Comparison of ENCODE assay signal across 8 cellular contexts in the genomic region with DNA sequence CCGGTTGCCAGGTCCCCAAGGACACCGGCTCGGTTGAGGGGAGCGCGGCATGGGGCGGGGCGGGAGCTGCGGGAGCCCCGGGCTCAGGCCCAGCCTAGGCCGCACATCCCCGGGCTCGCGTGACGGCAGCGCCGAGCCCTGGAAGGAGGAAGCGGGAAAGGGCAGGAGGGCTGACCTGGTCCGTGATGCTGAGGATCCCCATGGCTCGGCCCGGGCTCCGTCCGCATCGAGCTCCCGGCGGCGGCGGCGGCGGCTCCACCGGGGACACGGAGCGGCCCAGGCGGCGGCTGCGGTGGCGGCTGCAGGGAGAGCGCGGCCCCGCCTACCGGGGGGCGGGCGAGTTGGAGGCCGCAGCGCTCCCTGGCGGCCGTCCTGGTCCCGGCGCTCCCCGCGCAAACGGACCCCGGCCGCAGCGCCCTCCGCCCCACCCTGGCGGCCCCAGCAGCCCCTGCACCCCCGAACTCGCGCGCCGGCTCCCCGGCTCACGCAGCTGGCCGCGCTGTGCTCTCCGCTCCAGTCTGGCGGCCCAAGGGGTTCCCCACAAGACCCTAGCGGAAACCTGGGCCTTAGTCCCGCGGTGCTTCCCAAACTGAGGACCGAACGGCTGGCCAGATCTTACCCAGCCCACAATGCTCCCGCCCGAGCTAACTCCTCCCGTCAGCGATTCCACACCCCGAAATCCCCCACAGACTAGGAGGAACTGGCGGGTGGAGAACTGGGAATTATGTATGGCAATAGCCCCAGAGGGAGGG. TPM values are rescaled to one million over a fixed set of nuclear protein-coding genes. Genes with fewer than 3 reads are reported as not detected.
A peak's percentile ranks its signal among the peaks of the same experiment; 100 is the strongest.
DNase-seq lines count a peak whose midpoint lies in the region; ATAC-seq and TF ChIP-seq lines count a peak whose summit lies in the region.

A gene (minus strand): TSS at position 317 of the 752 bp plus-strand sequence. CDS start 115 bp downstream, at position 202.

- WGBS in stomach, 5 donors, result 0 to 1% (median 0%) methylated on average over 11 to 78 of the region's 78 CpGs

- H3K4me1 ChIP-seq in KMS-11 (ENCODE audit: low read depth, poor library complexity, severe bottlenecking) (peaks cover 12% of the 10 kb centered on the region), stomach (peaks cover 16 to 31% (median 28%) of the 10 kb centered on the region in 4 donors)

- H3K4me1 Mint-ChIP-seq in neural crest cell, result peaks cover 25% of the 10 kb centered on the region

- peak within 1 kb of the TSS; percentile 91 for H3K4me2 ChIP-seq in KMS-11

- H3K9ac ChIP-seq in KMS-11, result peak within 1 kb of the TSS; percentile 74

- peaks cover 14% of the 10 kb centered on the region for H3K79me2 ChIP-seq in KMS-11 (ENCODE audit: insufficient read depth, low read depth)

- intact Hi-C loops in stomach (cut with DNase I; ENCODE audit: low total_unique reads), result no loop called here

- H3K4me3 ChIP-seq in KMS-11 (IDR thresholded peaks at IDR 0.05; ENCODE audit: insufficient read depth, low read depth, low read length), result peak within 1 kb of the TSS; percentile 85
- H3K4me3 ChIP-seq in fibroblast of villous mesenchyme (ENCODE audit: low read depth, low read length), result peak within 1 kb of the TSS; percentile 72
- H3K4me3 ChIP-seq in stomach, result peak within 1 kb of the TSS; percentile 79 to 98 (median 95)

- H2AFZ ChIP-seq in KMS-11 (ENCODE audit: low read depth), result peak within 1 kb of the TSS; percentile 100

- H3K9me3 Mint-ChIP-seq in neural crest cell, result no peaks in the 10 kb centered on the region

- peak within 1 kb of the TSS; percentile 48 for H3K27ac ChIP-seq in KMS-11
- peak within 1 kb of the TSS; percentile 83 to 91 (median 88) for H3K27ac ChIP-seq in stomach

- H3K9me3 ChIP-seq in stomach, result no peaks in the 10 kb centered on the region

- no peaks in the 10 kb centered on the region for H3K27me3 ChIP-seq in KMS-11 (ENCODE audit: insufficient read depth, low read depth)
- no peaks in the 10 kb centered on the region for H3K27me3 ChIP-seq in stomach

- H3K27me3 Mint-ChIP-seq in neural crest cell (ENCODE audit: low read depth), result no peaks in the 10 kb centered on the region

- peaks cover 8% of the 10 kb centered on the region for H3K36me3 Mint-ChIP-seq in neural crest cell (ENCODE audit: low read depth)

- H3K4me3 Mint-ChIP-seq in neural crest cell, result peak within 1 kb of the TSS; percentile 94

- no peak for TF ChIP-seq EP300 in stomach (IDR thresholded peaks at IDR 0.05)

- no peaks in the 10 kb centered on the region for H4K20me1 ChIP-seq in KMS-11 (ENCODE audit: insufficient read depth)

- peak; percentile 93 for ATAC-seq in GM21723 (IDR thresholded peaks at IDR 0.05; ENCODE audit: unreplicated experiment)

- peak within 1 kb of the TSS; percentile 93 for H3K27ac Mint-ChIP-seq in neural crest cell (ENCODE audit: unreplicated experiment)

- peaks cover 7% of the 10 kb centered on the region; the same call in 1 of the 2 replicates for H3K36me3 ChIP-seq in KMS-11 (ENCODE audit: insufficient read depth)
- H3K36me3 ChIP-seq in stomach, result peaks cover 27 to 32% (median 30%) of the 10 kb centered on the region in 4 donors

- no peak for TF ChIP-seq POLR2A in stomach (IDR thresholded peaks at IDR 0.05)

- DNase-seq in ELF-1 (ENCODE audit: low read depth, low spot score), result peak; percentile 77
- peak; percentile 88 for DNase-seq in RPMI8226
- DNase-seq in activated effector memory CD4-positive, alpha-beta T cell treated with Interleukin-2 at 50 U/mL for 16 hours, result peak; percentile 74
- DNase-seq in fibroblast of villous mesenchyme (ENCODE audit: low read depth), result peak; percentile 65
- peak; percentile 74 for DNase-seq in neural crest cell (ENCODE audit: low read depth, low spot score)
- DNase-seq in stomach, result peak; percentile 78

- TF ChIP-seq CTCF in KMS-11 (conservative IDR thresholded peaks at IDR 0.05; ENCODE audit: low read depth, low read length) (peak; percentile 90), fibroblast of villous mesenchyme (IDR thresholded peaks at IDR 0.05; ENCODE audit: insufficient read depth, low read depth, low read length) (peak; percentile 41), neural crest cell (conservative IDR thresholded peaks at IDR 0.05) (peak; percentile 84), stomach (IDR thresholded peaks at IDR 0.05) (peak in 5 of 7 experiments; percentile 14 to 91 (median 58))

RNA-seq across cellular contexts. Expression of the gene that starts here (rescaled TPM):
- total RNA-seq in fibroblast of villous mesenchyme, result 22.2 and 25.9 TPM in 2 replicates
- total RNA-seq in neural crest cell, result 61.4 and 68.0 TPM in 2 replicates
- total RNA-seq in stomach, result 10 to 100 TPM in 4 of 5 donors, 1 to 10 TPM in 1; 2.3 to 28.3 (median 14.2) TPM
- polyA plus RNA-seq in stomach, result 1 to 10 TPM; 3.1 to 6.7 (median 3.4) TPM

Comparison
In these comparisons a context has a peak if more than half of its experiments do, and no peak if none do; other contexts are left out.
1. Peak in every context shown above with its lines: DNase-seq, ATAC-seq, H3K4me3 ChIP-seq and H3K27ac ChIP-seq.